In the genomic region with DNA sequence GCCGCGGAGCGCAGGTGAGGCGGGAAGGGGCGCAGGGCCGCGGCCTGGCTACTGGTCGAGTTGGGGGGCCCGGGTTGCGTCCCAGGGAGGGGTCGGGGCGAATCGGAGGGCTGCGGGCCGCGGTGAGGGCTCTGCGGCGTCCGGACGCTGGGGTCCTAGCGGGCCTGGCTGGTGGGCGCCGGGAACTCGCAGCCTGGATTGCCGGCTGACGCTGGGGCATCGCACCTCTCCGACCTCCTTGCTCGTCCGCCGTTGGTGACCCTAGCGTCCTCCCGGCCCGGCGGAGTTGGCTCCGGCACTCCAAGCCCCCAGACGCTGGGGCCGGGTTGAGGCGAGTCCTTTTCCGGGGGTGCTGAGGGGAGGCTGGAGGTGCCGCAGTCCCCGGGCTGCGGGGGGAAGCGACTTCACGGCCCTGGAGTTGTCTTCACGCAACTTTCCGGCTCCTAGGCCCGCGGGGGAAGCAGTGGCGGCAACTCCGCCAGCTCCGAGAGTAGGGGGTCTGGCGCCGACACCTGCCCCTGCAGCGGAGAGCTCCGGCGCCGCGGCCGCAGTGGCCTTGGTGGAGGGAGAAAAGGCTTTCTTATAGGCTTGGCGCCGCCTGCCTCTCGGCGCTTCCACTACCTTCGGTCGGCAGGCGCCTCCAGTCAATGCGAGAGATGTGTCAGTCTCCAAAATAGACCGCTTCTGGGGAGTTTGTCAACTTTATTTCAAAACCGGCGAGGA, we compare ENCODE assay signal across 8 cellular contexts.
A peak's percentile ranks its signal among the peaks of the same experiment; 100 is the strongest.
DNase-seq lines count a peak whose midpoint lies in the region; ATAC-seq, FAIRE-seq and TF ChIP-seq lines count a peak whose summit lies in the region.

No MANE protein-coding gene starts in this region.

- H3K27ac ChIP-seq in BLaER1, result peak overlapping the region; percentile 96
- H3K27ac ChIP-seq in HepG2 (ENCODE audit: extremely low read length, insufficient read depth, low read length), result peak overlapping the region; percentile 86

- TF ChIP-seq CTCF in choroid plexus epithelial cell (conservative IDR thresholded peaks at IDR 0.05; ENCODE audit: low read depth, low read length) (peak; percentile 31), HepG2 (CRISPR knock-in tag; IDR thresholded peaks at IDR 0.05) (0 out of 2 replicates have a peak, but pooled peaks have one; percentile 8)

- TF ChIP-seq EP300 in HepG2 (IDR thresholded peaks at IDR 0.05; ENCODE audit: low read depth in 2 of 2, low read length in 2 of 2) (no peak), HepG2 (CRISPR knock-in tag; IDR thresholded peaks at IDR 0.05; ENCODE audit: borderline replicate concordance) (no peak)

- POLR2A ChIA-PET in HepG2 (lab: Yijun Ruan, JAX), result interaction anchor here (1.2 to 1.6 kb wide), 3 partner anchors 18 to 25 kb away, joined by 4 to 7 read pairs (median 6); no protein-coding TSS in a partner anchor

- peaks cover 18% of the 10 kb centered on the region for H3K36me3 ChIP-seq in BLaER1
- H3K36me3 ChIP-seq in HepG2 (replicated peaks in 1 of 2; ENCODE audit: control insufficient read depth in 1 of 2, insufficient read depth in 2 of 2, low read length in 2 of 2), result no peaks in the 10 kb centered on the region

- FAIRE-seq in HepG2 (lab: Jason Lieb, UNC), result no peak

- in situ Hi-C loops in KBM-7 (cut with MboI; ENCODE audit: low pct_unique_long_range_greater_than_20kb, low sequenced_read_pairs) (loop anchor here (25.0 kb wide), 2 partner anchors 313 to 488 kb away; a partner anchor contains a TSS), HepG2 (cut with HindIII; ENCODE audit: extremely low pct_ligation_motif_present, low pct_unique_long_range_greater_than_20kb) (no loop called here)

- peak; percentile 50 for DNase-seq in KBM-7
- peak; percentile 16 for DNase-seq in activated CD4-positive, alpha-beta T cell treated with anti-CD3 and anti-CD28 coated beads for 1 hour
- peak; percentile 61 for DNase-seq in choroid plexus epithelial cell (ENCODE audit: low read depth)
- no peak for DNase-seq in HepG2 (ENCODE audit: low spot score)
- peak; percentile 29 to 41 for DNase-seq in stimulated activated CD8-positive, alpha-beta memory T cell treated with anti-CD3 and anti-CD28 coated beads, Interleukin-2, amount 100 ng/mL, for 48 hours (ENCODE audit: low read depth in 2 of 2)
- no peak for DNase-seq in NCI-H446 treated with DMSO at 0.1 percent for 48 hours (lab: John Stamatoyannopoulos, UW)

- H4K20me1 ChIP-seq in BLaER1, result peaks cover 54% of the 10 kb centered on the region
- H4K20me1 ChIP-seq in HepG2 (ENCODE audit: insufficient read depth, low read length), result 0 out of 2 replicates have a peak, but pooled peaks cover 6% of the 10 kb centered on the region

- no peak for TF ChIP-seq RAD21 in HepG2 (CRISPR knock-in tag; IDR thresholded peaks at IDR 0.05)

- 0% methylated on average over 6 of the region's 71 CpGs for WGBS in HepG2 (ENCODE audit: low lambda C conversion rate)

- CTCF ChIA-PET in HepG2 (lab: Yijun Ruan, JAX; ENCODE audit: low intra/inter-chr PET ratio, low total read pairs), result interaction anchor here (0.8 to 3.8 kb wide), 3 partner anchors 24 to 39 kb away, joined by 3 to 40 read pairs (median 7); no protein-coding TSS in a partner anchor

- peaks cover 54% of the 10 kb centered on the region for H3K79me2 ChIP-seq in HepG2 (ENCODE audit: insufficient read depth, low read length)

- peak overlapping the region; percentile 99 for H3K4me3 ChIP-seq in BLaER1
- H3K4me3 ChIP-seq in choroid plexus epithelial cell (ENCODE audit: low read depth, low read length), result peak overlapping the region; percentile 93
- H3K4me3 ChIP-seq in HepG2 (replicated peaks in 1 of 3; ENCODE audit: insufficient read depth in 1 of 3, low read depth in 2 of 3, low read length in 3 of 3), result peak overlapping the region; percentile 83 to 98 (median 92)

- H3K4me2 ChIP-seq in BLaER1 (peak overlapping the region; percentile 90), HepG2 (ENCODE audit: low read depth, low read length) (peak overlapping the region; percentile 72)

- peak overlapping the region; percentile 97 for H3K9ac ChIP-seq in BLaER1
- peak overlapping the region; percentile 87 for H3K9ac ChIP-seq in HepG2 (ENCODE audit: insufficient read depth, low read depth, low read length)

- no peaks in the 10 kb centered on the region for H3K9me3 ChIP-seq in BLaER1
- H3K9me3 ChIP-seq in HepG2 (ENCODE audit: low read length), result no peaks in the 10 kb centered on the region

- peak in 1 of 2 experiments; percentile 39; a peak in 1 of 4 replicates for TF ChIP-seq POLR2A in HepG2 (IDR thresholded peaks at IDR 0.05; ENCODE audit: insufficient read depth in 1 of 2, low read depth in 2 of 2, low read length in 2 of 2)

- H3K27me3 ChIP-seq in BLaER1, result no peaks in the 10 kb centered on the region
- no peaks in the 10 kb centered on the region; a peak in 1 of 5 replicates for H3K27me3 ChIP-seq in HepG2 (ENCODE audit: control insufficient read depth in 1 of 2, insufficient read depth in 2 of 2, low read length in 2 of 2)

- ATAC-seq in GM21360 (IDR thresholded peaks at IDR 0.05; ENCODE audit: unreplicated experiment), result peak; percentile 4
- ATAC-seq in HepG2, result peak; percentile 50

- BruUV-seq in HepG2 (replicated peaks; lab: Mats Ljungman, UMichigan), result no TSS peak

- intact Hi-C loops in HepG2 (cut with micrococcal nuclease; ENCODE audit: unreplicated experiment), result no loop called here

- H2AFZ ChIP-seq in HepG2 (ENCODE audit: low read length), result no peak overlapping the region

- H3K4me1 ChIP-seq in BLaER1 (peaks cover 32% of the 10 kb centered on the region), HepG2 (ENCODE audit: insufficient read depth, low read length) (peaks cover 39% of the 10 kb centered on the region)

TF ChIP-seq in HepG2, 621 proteins besides CTCF, POLR2A, EP300 and RAD21 (continues in another document):
- TF ChIP-seq HDAC1 (CRISPR knock-in tag; IDR thresholded peaks at IDR 0.05) (peak; percentile 15; the same call in 1 of the 2 replicates), SNAPC2 (CRISPR knock-in tag; IDR thresholded peaks at IDR 0.05) (0 out of 2 replicates have a peak, but pooled peaks have one; percentile 14), ZNF17 (CRISPR knock-in tag; IDR thresholded peaks at IDR 0.05) (no peak), MTF1 (CRISPR knock-in tag; IDR thresholded peaks at IDR 0.05) (no peak), ZFY (CRISPR knock-in tag; IDR thresholded peaks at IDR 0.05) (peak; percentile 34; the same call in 1 of the 2 replicates), CBX5 (CRISPR knock-in tag; IDR thresholded peaks at IDR 0.05; ENCODE audit: borderline replicate concordance) (no peak), KDM2A (CRISPR knock-in tag; IDR thresholded peaks at IDR 0.05; ENCODE audit: borderline replicate concordance, low read depth) (no peak), ZNF34 (CRISPR knock-in tag; IDR thresholded peaks at IDR 0.05; ENCODE audit: borderline replicate concordance) (no peak), ZNF264 (CRISPR knock-in tag; IDR thresholded peaks at IDR 0.05) (no peak), SP4 (CRISPR knock-in tag; IDR thresholded peaks at IDR 0.05) (no peak), TOPORS (CRISPR knock-in tag; IDR thresholded peaks at IDR 0.05) (0 out of 2 replicates have a peak, but pooled peaks have one; percentile 17), RNF2 (conservative IDR thresholded peaks at IDR 0.05; ENCODE audit: low read depth) (no peak), PCBP2 (optimal IDR thresholded peaks at IDR 0.05; ENCODE audit: low read depth, low read length, poor library complexity, severe bottlenecking) (no peak), MBNL3 (CRISPR knock-in tag; conservative IDR thresholded peaks at IDR 0.05) (no peak), CBX2 (IDR thresholded peaks at IDR 0.05; ENCODE audit: low read depth, low read length) (no peak), CBX2 (CRISPR knock-in tag; IDR thresholded peaks at IDR 0.05; ENCODE audit: low read depth) (no peak)
- TF ChIP-seq, protein P1, sequence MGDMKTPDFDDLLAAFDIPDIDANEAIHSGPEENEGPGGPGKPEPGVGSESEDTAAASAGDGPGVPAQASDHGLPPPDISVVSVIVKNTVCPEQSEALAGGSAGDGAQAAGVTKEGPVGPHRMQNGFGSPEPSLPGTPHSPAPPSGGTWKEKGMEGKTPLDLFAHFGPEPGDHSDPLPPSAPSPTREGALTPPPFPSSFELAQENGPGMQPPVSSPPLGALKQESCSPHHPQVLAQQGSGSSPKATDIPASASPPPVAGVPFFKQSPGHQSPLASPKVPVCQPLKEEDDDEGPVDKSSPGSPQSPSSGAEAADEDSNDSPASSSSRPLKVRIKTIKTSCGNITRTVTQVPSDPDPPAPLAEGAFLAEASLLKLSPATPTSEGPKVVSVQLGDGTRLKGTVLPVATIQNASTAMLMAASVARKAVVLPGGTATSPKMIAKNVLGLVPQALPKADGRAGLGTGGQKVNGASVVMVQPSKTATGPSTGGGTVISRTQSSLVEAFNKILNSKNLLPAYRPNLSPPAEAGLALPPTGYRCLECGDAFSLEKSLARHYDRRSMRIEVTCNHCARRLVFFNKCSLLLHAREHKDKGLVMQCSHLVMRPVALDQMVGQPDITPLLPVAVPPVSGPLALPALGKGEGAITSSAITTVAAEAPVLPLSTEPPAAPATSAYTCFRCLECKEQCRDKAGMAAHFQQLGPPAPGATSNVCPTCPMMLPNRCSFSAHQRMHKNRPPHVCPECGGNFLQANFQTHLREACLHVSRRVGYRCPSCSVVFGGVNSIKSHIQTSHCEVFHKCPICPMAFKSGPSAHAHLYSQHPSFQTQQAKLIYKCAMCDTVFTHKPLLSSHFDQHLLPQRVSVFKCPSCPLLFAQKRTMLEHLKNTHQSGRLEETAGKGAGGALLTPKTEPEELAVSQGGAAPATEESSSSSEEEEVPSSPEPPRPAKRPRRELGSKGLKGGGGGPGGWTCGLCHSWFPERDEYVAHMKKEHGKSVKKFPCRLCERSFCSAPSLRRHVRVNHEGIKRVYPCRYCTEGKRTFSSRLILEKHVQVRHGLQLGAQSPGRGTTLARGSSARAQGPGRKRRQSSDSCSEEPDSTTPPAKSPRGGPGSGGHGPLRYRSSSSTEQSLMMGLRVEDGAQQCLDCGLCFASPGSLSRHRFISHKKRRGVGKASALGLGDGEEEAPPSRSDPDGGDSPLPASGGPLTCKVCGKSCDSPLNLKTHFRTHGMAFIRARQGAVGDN (CRISPR knock-in tag; IDR thresholded peaks at IDR 0.05), result peak; percentile 27

Comparison
In these comparisons a context has a peak if more than half of its experiments do, and no peak if none do; other contexts are left out.
1. DNase-seq: peak in KBM-7 (single experiment), activated CD4-positive, alpha-beta T cell treated with anti-CD3 and anti-CD28 coated beads for 1 hour (single experiment), choroid plexus epithelial cell (single experiment) and stimulated activated CD8-positive, alpha-beta memory T cell treated with anti-CD3 and anti-CD28 coated beads, Interleukin-2, amount 100 ng/mL, for 48 hours (2 of 2); none in HepG2 (single experiment) and NCI-H446 treated with DMSO at 0.1 percent for 48 hours (single experiment).
2. Peak in every context shown above with its lines, with median percentiles within 50 percentile points of each other: H3K4me3 ChIP-seq.